ENCODE assay signal across 8 cellular contexts in genomic region chr7:135645296-135645904, GRCh38. TPM values are rescaled to one million over a fixed set of nuclear protein-coding genes. Genes with fewer than 3 reads are reported as not detected.
DNase-seq lines count a peak whose midpoint lies in the region; ATAC-seq, FAIRE-seq and TF ChIP-seq lines count a peak whose summit lies in the region.

No MANE protein-coding gene starts in this region.

- H3K27me3 Mint-ChIP-seq in nephron progenitor cell (ENCODE audit: low read depth, poor library complexity), result no peaks in the 10 kb centered on the region
- no peaks in the 10 kb centered on the region for H3K27me3 Mint-ChIP-seq in activated T-helper 2 cell treated with anti-CD3 and anti-CD28 coated beads, Interferon-gamma antibody, Interleukin-2, Interleukin-4, amounts not matched to agents 10 μg/mL and 5 μg/mL and 100 μg/mL, durations not matched to agents 14 hours and 24 hours and 36 hours (ENCODE audit: low read depth)

- ATAC-seq in HG03565 (IDR thresholded peaks at IDR 0.05; ENCODE audit: unreplicated experiment), result peak; percentile 48
- ATAC-seq in HG02938 (IDR thresholded peaks at IDR 0.05; ENCODE audit: unreplicated experiment), result no peak

- no peaks in the 10 kb centered on the region for H3K9me3 Mint-ChIP-seq in nephron progenitor cell
- no peaks in the 10 kb centered on the region for H3K9me3 Mint-ChIP-seq in activated T-helper 2 cell treated with anti-CD3 and anti-CD28 coated beads, Interferon-gamma antibody, Interleukin-2, Interleukin-4, amounts not matched to agents 10 μg/mL and 5 μg/mL and 100 μg/mL, durations not matched to agents 14 hours and 24 hours and 36 hours

- CTCF ChIA-PET in endothelial cell of umbilical vein (lab: Charles Lee), result interaction anchor here (0.6 to 7.3 kb wide), 38 partner anchors 9 to 1981 kb away, joined by 3 to 173 read pairs (median 4); partner anchors contain the start of gene STMP1

- H3K4me1 Mint-ChIP-seq in nephron progenitor cell, result no peaks in the 10 kb centered on the region
- peaks cover 3% of the 10 kb centered on the region for H3K4me1 Mint-ChIP-seq in activated T-helper 2 cell treated with anti-CD3 and anti-CD28 coated beads, Interferon-gamma antibody, Interleukin-2, Interleukin-4, amounts not matched to agents 10 μg/mL and 5 μg/mL and 100 μg/mL, durations not matched to agents 14 hours and 24 hours and 36 hours (ENCODE audit: low read depth)

- no peaks in the 10 kb centered on the region for H3K27me3 ChIP-seq in endothelial cell of umbilical vein (ENCODE audit: control insufficient read depth in 2 of 2, insufficient read depth in 2 of 2, low read length in 2 of 2)

- H3K36me3 Mint-ChIP-seq in nephron progenitor cell (ENCODE audit: low read depth), result peaks cover 78% of the 10 kb centered on the region
- H3K36me3 Mint-ChIP-seq in activated T-helper 2 cell treated with anti-CD3 and anti-CD28 coated beads, Interferon-gamma antibody, Interleukin-2, Interleukin-4, amounts not matched to agents 10 μg/mL and 5 μg/mL and 100 μg/mL, durations not matched to agents 14 hours and 24 hours and 36 hours (ENCODE audit: low read depth), result peaks cover 60% of the 10 kb centered on the region

- H3K4me3 Mint-ChIP-seq in nephron progenitor cell, result no peak overlapping the region
- no peak overlapping the region for H3K4me3 Mint-ChIP-seq in activated T-helper 2 cell treated with anti-CD3 and anti-CD28 coated beads, Interferon-gamma antibody, Interleukin-2, Interleukin-4, amounts not matched to agents 10 μg/mL and 5 μg/mL and 100 μg/mL, durations not matched to agents 14 hours and 24 hours and 36 hours (ENCODE audit: low read depth)

- peaks cover 0 to 9% of the 10 kb centered on the region in 2 experiments for H3K36me3 ChIP-seq in endothelial cell of umbilical vein (ENCODE audit: control insufficient read depth in 2 of 2, extremely low read depth in 1 of 2, insufficient read depth in 2 of 2, low read length in 2 of 2)

- H3K9me3 ChIP-seq in endothelial cell of umbilical vein (replicated peaks; ENCODE audit: control insufficient read depth, insufficient read depth, low read length), result no peaks in the 10 kb centered on the region

- H3K27ac ChIP-seq in endothelial cell of umbilical vein (ENCODE audit: insufficient read depth, low read depth, low read length), result no peak overlapping the region

- dilution Hi-C loops in endothelial cell of umbilical vein (cut with MboI; ENCODE audit: extremely low pct_ligation_motif_present, low sequenced_read_pairs), result no loop called here

- no peaks in the 10 kb centered on the region for H3K79me2 ChIP-seq in endothelial cell of umbilical vein (ENCODE audit: control insufficient read depth, insufficient read depth, low read length)

- intact Hi-C loops in endothelial cell of umbilical vein (cut with micrococcal nuclease), result loop anchor here (1.0 to 5.0 kb wide), 3 partner anchors 24 to 364 kb away; partner anchors contain the start of gene CNOT4
- intact Hi-C loops in activated T-helper 2 cell treated with anti-CD3 and anti-CD28 coated beads, Interferon-gamma antibody, Interleukin-2, Interleukin-4, amounts not matched to agents 10 μg/mL and 5 μg/mL and 100 μg/mL, durations not matched to agents 14 hours and 24 hours and 36 hours (cut with micrococcal nuclease), result loop anchor here (1.0 kb wide), 2 partner anchors 133 to 364 kb away; no protein-coding TSS in a partner anchor

- TF ChIP-seq POLR2A in endothelial cell of umbilical vein (IDR thresholded peaks at IDR 0.05; ENCODE audit: low read depth, low read length), result no peak

- FAIRE-seq in endothelial cell of umbilical vein (lab: Jason Lieb, UNC), result peak; percentile 40

- no peaks in the 10 kb centered on the region for H4K20me1 ChIP-seq in endothelial cell of umbilical vein (replicated peaks; ENCODE audit: control insufficient read depth, extremely low read depth, insufficient read depth, low read length)

- no TSS peak for BruUV-seq in endothelial cell of umbilical vein (replicated peaks; lab: Mats Ljungman, UMichigan)

- no peak overlapping the region for H3K27ac Mint-ChIP-seq in nephron progenitor cell
- no peak overlapping the region for H3K27ac Mint-ChIP-seq in activated T-helper 2 cell treated with anti-CD3 and anti-CD28 coated beads, Interferon-gamma antibody, Interleukin-2, Interleukin-4, amounts not matched to agents 10 μg/mL and 5 μg/mL and 100 μg/mL, durations not matched to agents 14 hours and 24 hours and 36 hours

- no peak overlapping the region for H2AFZ ChIP-seq in endothelial cell of umbilical vein (ENCODE audit: low read depth, low read length)

- POLR2A ChIA-PET in endothelial cell of umbilical vein (lab: Charles Lee), result no interaction called here

- no peaks in the 10 kb centered on the region for H3K4me1 ChIP-seq in endothelial cell of umbilical vein (ENCODE audit: control insufficient read depth, extremely low read depth, insufficient read depth, low read length)

- no peaks in the 10 kb centered on the region for H3K9me1 ChIP-seq in endothelial cell of umbilical vein (replicated peaks; ENCODE audit: control insufficient read depth, extremely low read depth, insufficient read depth, low read length)

- H3K4me2 ChIP-seq in endothelial cell of umbilical vein (ENCODE audit: insufficient read depth, low read length), result no peak overlapping the region

- peak; percentile 35 to 57 for TF ChIP-seq CTCF in endothelial cell of umbilical vein (IDR thresholded peaks at IDR 0.05; ENCODE audit: extremely low read depth in 1 of 2, insufficient read depth in 1 of 2, low read depth in 1 of 2, low read length in 2 of 2)
- TF ChIP-seq CTCF in nephron progenitor cell (IDR thresholded peaks at IDR 0.05), result peak; percentile 61

- peak; percentile 26 to 39 for DNase-seq in NCI-H446 (lab: John Stamatoyannopoulos, UW)
- no peak for DNase-seq in NCI-H446 treated with DMSO at 0.1 percent for 48 hours (lab: John Stamatoyannopoulos, UW)
- peak; percentile 81 for DNase-seq in RKO (ENCODE audit: low spot score)
- DNase-seq in endothelial cell of umbilical vein (ENCODE audit: low read depth, low spot score), result peak; percentile 60
- no peak for DNase-seq in nephron progenitor cell
- no peak for DNase-seq in activated T-helper 2 cell treated with anti-CD3 and anti-CD28 coated beads, Interferon-gamma antibody, Interleukin-2, Interleukin-4, amounts not matched to agents 10 μg/mL and 5 μg/mL and 100 μg/mL, durations not matched to agents 14 hours and 24 hours and 36 hours (ENCODE audit: low spot score)

- H3K9ac ChIP-seq in endothelial cell of umbilical vein (replicated peaks; ENCODE audit: extremely low read depth, insufficient read depth, low read length), result no peak overlapping the region

- H3K4me3 ChIP-seq in endothelial cell of umbilical vein (replicated peaks in 1 of 3; ENCODE audit: insufficient read depth in 1 of 3, low read depth in 1 of 3, low read length in 3 of 3), result no peak overlapping the region

TF ChIP-seq in endothelial cell of umbilical vein, 7 proteins besides CTCF, POLR2A, EP300 and RAD21:
- TF ChIP-seq GATA2 (IDR thresholded peaks at IDR 0.05; ENCODE audit: insufficient read depth, insufficient read length, low read depth, low read length) (no peak), JUN (IDR thresholded peaks at IDR 0.05; ENCODE audit: borderline replicate concordance, insufficient read depth, insufficient read length, low read depth) (no peak), EZH2 (IDR thresholded peaks at IDR 0.05; ENCODE audit: borderline replicate concordance, low read depth, low read length, severe bottlenecking) (no peak), MYC (IDR thresholded peaks at IDR 0.05; ENCODE audit: low read depth, low read length) (no peak), FOS (IDR thresholded peaks at IDR 0.05; ENCODE audit: borderline replicate concordance, insufficient read depth, low read length) (no peak), POLR2AphosphoS5 (IDR thresholded peaks at IDR 0.05; ENCODE audit: insufficient read depth, low read depth, low read length) (no peak), MAX (IDR thresholded peaks at IDR 0.05; ENCODE audit: insufficient read depth, insufficient read length) (no peak)

RNA-seq across cellular contexts. Expression of gene STMP1, which starts 16.9 kb away (rescaled TPM):
- total RNA-seq in endothelial cell of umbilical vein, result 21.4 and 31.3 TPM in 2 replicates
- 13.5 and 17.1 TPM in 2 replicates for polyA plus RNA-seq in endothelial cell of umbilical vein
- polyA plus RNA-seq in endothelial cell of umbilical vein (2011; cell fraction: cytosol; rRNA removed), result 18.3 and 20.0 TPM in 2 replicates
- polyA plus RNA-seq in endothelial cell of umbilical vein (2011; cell fraction: nucleus; rRNA removed), result 8.8 and 12.0 TPM in 2 replicates
- 22.9 and 30.7 TPM in 2 replicates for polyA plus RNA-seq in endothelial cell of umbilical vein (2012)
- polyA minus RNA-seq in endothelial cell of umbilical vein, result 14.2 and 17.9 TPM in 2 replicates
- polyA minus RNA-seq in endothelial cell of umbilical vein (2011; cell fraction: cytosol; rRNA and poly(A)+ RNA removed), result 14.6 TPM
- 13.0 and 16.7 TPM in 2 replicates for polyA minus RNA-seq in endothelial cell of umbilical vein (2011; cell fraction: nucleus; rRNA and poly(A)+ RNA removed)
- total RNA-seq in activated T-helper 2 cell treated with anti-CD3 and anti-CD28 coated beads, Interferon-gamma antibody, Interleukin-2, Interleukin-4, amounts not matched to agents 10 μg/mL and 5 μg/mL and 100 μg/mL, durations not matched to agents 14 hours and 24 hours and 36 hours, result 24.3 and 25.1 TPM in 2 replicates

Comparison
In these comparisons a context has a peak if more than half of its experiments do, and no peak if none do; other contexts are left out.
1. DNase-seq: peak in NCI-H446 (2 of 2), RKO (single experiment) and endothelial cell of umbilical vein (single experiment); none in NCI-H446 treated with DMSO at 0.1 percent for 48 hours (single experiment), nephron progenitor cell (single experiment) and activated T-helper 2 cell treated with anti-CD3 and anti-CD28 coated beads, Interferon-gamma antibody, Interleukin-2, Interleukin-4, amounts not matched to agents 10 μg/mL and 5 μg/mL and 100 μg/mL, durations not matched to agents 14 hours and 24 hours and 36 hours (single experiment).